ENCODE assay signal across 9 cellular contexts in genomic region chr3:111080357-111080937, GRCh38. TPM values are rescaled to one million over a fixed set of nuclear protein-coding genes. Genes with fewer than 3 reads are reported as not detected.
DNase-seq lines count a peak whose midpoint lies in the region; ATAC-seq and TF ChIP-seq lines count a peak whose summit lies in the region.
"Had no signal": no experiment of that assay in that cellular context is flagged by ENCODE, and none has a peak within 500 bp of the region (broad histone marks: within the 10 kb centered on the region; RNA-seq: fewer than 3 reads in every experiment).

No MANE protein-coding gene starts in this region.

- no peak overlapping the region; the same call in 1 of the 2 replicates for H3K4me2 ChIP-seq in HCT116 (ENCODE audit: low read length)

- ATAC-seq in HCT116, result no peak
- peak; percentile 61 for ATAC-seq in WTC11
- ATAC-seq in GM19463 (IDR thresholded peaks at IDR 0.05; ENCODE audit: unreplicated experiment), result no peak
- ATAC-seq in GM21786 (IDR thresholded peaks at IDR 0.05; ENCODE audit: unreplicated experiment), result no peak
- no peak for ATAC-seq in GM21526 (IDR thresholded peaks at IDR 0.05; ENCODE audit: low FRiP score, unreplicated experiment)

- POLR2A ChIA-PET in HCT116 (lab: Charles Lee) (no interaction called here), WTC11 (lab: Charles Lee) (interaction anchor here (0.6 to 0.7 kb wide), 2 partner anchors 1545 to 1683 kb away, joined by 3 to 6 read pairs; no protein-coding TSS in a partner anchor)

- H3K9ac ChIP-seq in HCT116 (ENCODE audit: low read length), result no peak overlapping the region

- TF ChIP-seq CTCF in HCT116 (IDR thresholded peaks at IDR 0.05 in 2 of 3, conservative IDR thresholded peaks at IDR 0.05 in 1 of 3; ENCODE audit: borderline replicate concordance in 1 of 3, insufficient read depth in 1 of 3, low read depth in 2 of 3, low read length in 2 of 3) (peak; percentile 23 to 56 (median 48); a peak in 5 of 6 replicates), WTC11 (IDR thresholded peaks at IDR 0.05) (no peak), kidney epithelial cell (IDR thresholded peaks at IDR 0.05; ENCODE audit: insufficient read depth, low read length, poor library complexity, severe bottlenecking) (peak; percentile 47)

- CTCF ChIA-PET in HCT116 (lab: Charles Lee) (interaction anchor here (0.7 to 1.7 kb wide), 14 partner anchors 8 to 1549 kb away, joined by 3 to 9 read pairs (median 4); no protein-coding TSS in a partner anchor), WTC11 (lab: Charles Lee) (interaction anchor here (0.6 to 2.3 kb wide), 17 partner anchors 8 to 1277 kb away, joined by 3 to 11 read pairs (median 3); no protein-coding TSS in a partner anchor)

- H3K27me3 ChIP-seq in HCT116 (ENCODE audit: insufficient read depth, low read length) (no peaks in the 10 kb centered on the region), kidney epithelial cell (ENCODE audit: control insufficient read depth, insufficient read depth, low read length) (no peaks in the 10 kb centered on the region)

- no TSS peak for BruUV-seq in HCT116 (replicated peaks; lab: Mats Ljungman, UMichigan)

- H3K27ac Mint-ChIP-seq in WTC11, result no peak overlapping the region
- H3K27ac Mint-ChIP-seq: activated naive CD8-positive, alpha-beta T cell had no signal

- no peaks in the 10 kb centered on the region for H3K9me3 ChIP-seq in HCT116 (ENCODE audit: control insufficient read depth in 1 of 2, insufficient read depth in 1 of 2, low read depth in 1 of 2, low read length in 2 of 2)

- H3K9me3 Mint-ChIP-seq in WTC11, result no peaks in the 10 kb centered on the region

- intact Hi-C loops in HCT116 (cut with micrococcal nuclease), result loop anchor here (1.0 kb wide), 1 partner anchor 1548 kb away; no protein-coding TSS in a partner anchor

- no peak overlapping the region for H2AFZ ChIP-seq in HCT116 (ENCODE audit: low read depth, low read length, poor library complexity, severe bottlenecking)

- DNase-seq in AG08396 (ENCODE audit: low spot score) (peak; percentile 23), HCT116 (ENCODE audit: low read depth, low spot score) (no peak), WTC11 (ENCODE audit: low spot score) (no peak), kidney epithelial cell (ENCODE audit: low read depth) (no peak), activated gamma-delta T cell (lab: John Stamatoyannopoulos, UW) (no peak)

- H3K79me2 ChIP-seq in HCT116 (ENCODE audit: insufficient read depth, low read length), result peaks cover 100% of the 10 kb centered on the region

- peaks cover 31% of the 10 kb centered on the region for H3K4me1 Mint-ChIP-seq in WTC11

- no peak for TF ChIP-seq POLR2A in HCT116 (IDR thresholded peaks at IDR 0.05; ENCODE audit: borderline replicate concordance, extremely low read depth, insufficient read depth, insufficient read length)

- RAD21 ChIA-PET in HCT116 (lab: Charles Lee; ENCODE audit: low non-redundant PET in 1 of 2, low total read pairs in 2 of 2, uncharacterized antibody in 2 of 2, unreplicated experiment in 2 of 2), result no interaction called here

- H3K4me3 ChIP-seq in HCT116 (replicated peaks in 1 of 2; ENCODE audit: low read depth in 1 of 2, low read length in 2 of 2) (no peak overlapping the region), kidney epithelial cell (ENCODE audit: low read depth, low read length) (no peak overlapping the region)

- H3K36me3 ChIP-seq in HCT116 (ENCODE audit: control insufficient read depth in 1 of 2, insufficient read depth in 2 of 2, low read length in 2 of 2), result no peaks in the 10 kb centered on the region
- H3K36me3 ChIP-seq in kidney epithelial cell (ENCODE audit: control insufficient read depth, insufficient read depth, low read length), result no peaks in the 10 kb centered on the region

- no peak overlapping the region for H3K4me3 Mint-ChIP-seq in WTC11
- H3K4me3 Mint-ChIP-seq: activated naive CD8-positive, alpha-beta T cell had no signal

- H4K20me1 ChIP-seq in HCT116 (ENCODE audit: insufficient read depth), result no peaks in the 10 kb centered on the region; the same call in 1 of the 2 replicates

- H3K36me3 Mint-ChIP-seq in WTC11, result no peaks in the 10 kb centered on the region
- H3K36me3 Mint-ChIP-seq: activated naive CD8-positive, alpha-beta T cell had no signal

- H3K27ac ChIP-seq in HCT116 (ENCODE audit: low read depth, low read length), result no peak overlapping the region

- H3K27me3 Mint-ChIP-seq in WTC11 (ENCODE audit: low read depth), result no peaks in the 10 kb centered on the region

- no peaks in the 10 kb centered on the region for H3K9me2 ChIP-seq in HCT116 (ENCODE audit: insufficient read depth)

- TF ChIP-seq RAD21 in HCT116 (IDR thresholded peaks at IDR 0.05; ENCODE audit: low read depth), result peak; percentile 65

- H3K4me1 ChIP-seq in HCT116 (ENCODE audit: control insufficient read depth in 1 of 2, insufficient read depth in 2 of 2, low read length in 2 of 2), result peaks cover 40 to 77% of the 10 kb centered on the region in 2 experiments; a peak in 3 of 4 replicates

TF ChIP-seq in HCT116, 20 proteins besides CTCF, POLR2A, EP300 and RAD21:
- TF ChIP-seq ZFX (IDR thresholded peaks at IDR 0.05) (no peak), JUND (IDR thresholded peaks at IDR 0.05) (no peak), MAX (IDR thresholded peaks at IDR 0.05) (no peak), EZH2phosphoT487 (IDR thresholded peaks at IDR 0.05; ENCODE audit: borderline replicate concordance) (no peak), ZNF274 (IDR thresholded peaks at IDR 0.05; ENCODE audit: low read depth, low read length) (no peak), ELF1 (IDR thresholded peaks at IDR 0.05; ENCODE audit: borderline replicate concordance, low read depth) (no peak), CEBPB (IDR thresholded peaks at IDR 0.05; ENCODE audit: low read depth) (no peak), EZH2 (IDR thresholded peaks at IDR 0.05) (no peak), SIN3A (IDR thresholded peaks at IDR 0.05; ENCODE audit: low read depth) (no peak), YY1 (IDR thresholded peaks at IDR 0.05; ENCODE audit: extremely low read depth, insufficient replicate concordance, low read depth, low read length) (no peak)

TF ChIP-seq in WTC11, 78 proteins besides CTCF, POLR2A, EP300 and RAD21 (continues in another document):
- TF ChIP-seq HMGXB4 (CRISPR knock-in tag; IDR thresholded peaks at IDR 0.05) (no peak), ARID4B (CRISPR knock-in tag; IDR thresholded peaks at IDR 0.05; ENCODE audit: borderline replicate concordance) (no peak), PREB (CRISPR knock-in tag; IDR thresholded peaks at IDR 0.05; ENCODE audit: borderline replicate concordance) (no peak)

RNA-seq across cellular contexts. Expression of gene NECTIN3, which starts 8.8 kb away (rescaled TPM):
- total RNA-seq in HCT116 (2021; ENCODE audit: unreplicated experiment) (93.6 TPM), WTC11 (2021) (19.9 to 24.8 TPM (median 23.0 TPM) in 3 replicates), kidney epithelial cell (18.2 and 22.9 TPM in 2 replicates)
- polyA plus RNA-seq in HCT116 (2012), result 20.2 and 31.6 TPM in 2 replicates
